24 cellular contexts compared by ENCODE assay signal in the genomic region with DNA sequence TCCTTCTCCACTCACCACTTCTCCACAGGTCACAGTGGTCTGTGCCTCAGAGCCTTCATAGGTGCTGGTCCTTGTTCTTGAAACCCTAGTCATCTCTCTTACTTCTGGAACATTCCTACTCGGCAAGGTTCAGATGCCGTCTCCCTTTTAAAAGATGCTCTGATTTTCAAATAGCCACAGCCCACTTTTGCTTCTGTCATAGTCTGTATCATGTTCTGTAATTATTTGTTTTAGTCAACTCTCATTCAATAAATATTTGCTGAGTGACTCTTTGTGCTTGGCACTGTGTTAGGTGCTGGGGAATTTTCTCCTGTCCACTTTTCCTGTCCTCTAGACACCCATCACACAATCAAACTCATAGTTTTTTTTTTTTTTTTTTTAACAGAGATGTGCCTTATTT.
DNase-seq lines count a peak whose midpoint lies in the region; ATAC-seq, FAIRE-seq and TF ChIP-seq lines count a peak whose summit lies in the region.
"Had no signal": no experiment of that assay in that cellular context is flagged by ENCODE, and none has a peak within 500 bp of the region (broad histone marks: within the 10 kb centered on the region; RNA-seq: fewer than 3 reads in every experiment).

No MANE protein-coding gene starts in this region.

- peaks cover 20% of the 10 kb centered on the region for H3K27me3 ChIP-seq in adipocyte (replicated peaks; ENCODE audit: control insufficient read depth, insufficient read depth, low read length)
- no peaks in the 10 kb centered on the region; a peak in 1 of 5 replicates for H3K27me3 ChIP-seq in HepG2 (ENCODE audit: control insufficient read depth in 1 of 2, insufficient read depth in 2 of 2, low read length in 2 of 2)
- H3K27me3 ChIP-seq: upper lobe of right lung had no signal

- FAIRE-seq in HepG2 (lab: Jason Lieb, UNC) = no peak
- FAIRE-seq: colon, D721Med, K562 had no signal

- H3K9ac ChIP-seq in adipocyte (ENCODE audit: low read length) (no peak overlapping the region), HepG2 (ENCODE audit: insufficient read depth, low read depth, low read length) (no peak overlapping the region)

- 2% methylated on average over 2 of the region's 2 CpGs for WGBS in HepG2 (ENCODE audit: low lambda C conversion rate)

- ATAC-seq in HepG2 = no peak; the same call in 2 of the 3 replicates
- ATAC-seq in GM18517 (IDR thresholded peaks at IDR 0.05; ENCODE audit: unreplicated experiment) = no peak
- ATAC-seq: K562, upper lobe of right lung, WTC11 had no signal

- POLR2A ChIA-PET in HepG2 (lab: Yijun Ruan, JAX) = no interaction called here

- H3K4me3 ChIP-seq in AG10803 (ENCODE audit: low read length) = no peak overlapping the region
- no peak overlapping the region for H3K4me3 ChIP-seq in adipocyte (ENCODE audit: low read length)
- H3K4me3 ChIP-seq in HepG2 (replicated peaks in 1 of 3; ENCODE audit: insufficient read depth in 1 of 3, low read depth in 2 of 3, low read length in 3 of 3) = no peak overlapping the region
- H3K4me3 ChIP-seq: esophagus squamous epithelium, K562, stomach, upper lobe of right lung had no signal

- no peak overlapping the region for H3K27ac ChIP-seq in HepG2 (ENCODE audit: extremely low read length, insufficient read depth, low read length)
- H3K27ac ChIP-seq: stomach, upper lobe of right lung had no signal

- in situ Hi-C loops in HepG2 (cut with HindIII; ENCODE audit: extremely low pct_ligation_motif_present, low pct_unique_long_range_greater_than_20kb) = no loop called here

- BruUV-seq in HepG2 (replicated peaks; lab: Mats Ljungman, UMichigan) = no TSS peak

- no peak overlapping the region for H2AFZ ChIP-seq in HepG2 (ENCODE audit: low read length)

- TF ChIP-seq RAD21 in HepG2 (CRISPR knock-in tag; IDR thresholded peaks at IDR 0.05) = no peak

- intact Hi-C loops in HepG2 (cut with micrococcal nuclease; ENCODE audit: unreplicated experiment) = loop anchor here (10.0 kb wide), 1 partner anchor 403 kb away; a partner anchor contains a TSS

- peaks cover 20% of the 10 kb centered on the region for H3K4me1 ChIP-seq in adipocyte (ENCODE audit: control insufficient read depth, insufficient read depth, low read length)
- H3K4me1 ChIP-seq in HepG2 (ENCODE audit: insufficient read depth, low read length) = no peaks in the 10 kb centered on the region

- no peak for TF ChIP-seq EP300 in HepG2 (IDR thresholded peaks at IDR 0.05; ENCODE audit: low read depth in 2 of 2, low read length in 2 of 2)
- no peak for TF ChIP-seq EP300 in HepG2 (CRISPR knock-in tag; IDR thresholded peaks at IDR 0.05; ENCODE audit: borderline replicate concordance)

- TF ChIP-seq POLR2A in HepG2 (IDR thresholded peaks at IDR 0.05; ENCODE audit: insufficient read depth in 1 of 2, low read depth in 2 of 2, low read length in 2 of 2) = no peak

- CTCF ChIA-PET in HepG2 (lab: Yijun Ruan, JAX; ENCODE audit: low intra/inter-chr PET ratio, low total read pairs) = no interaction called here

- no peak overlapping the region for H3K4me2 ChIP-seq in HepG2 (ENCODE audit: low read depth, low read length)

- no peaks in the 10 kb centered on the region for H3K79me2 ChIP-seq in HepG2 (ENCODE audit: insufficient read depth, low read length)

- H4K20me1 ChIP-seq in HepG2 (ENCODE audit: insufficient read depth, low read length) = no peaks in the 10 kb centered on the region

- peak; percentile 22 for DNase-seq in AG10803 (ENCODE audit: low read depth)
- DNase-seq in HCEC 1CT = peak; percentile 23
- DNase-seq in adipocyte (ENCODE audit: low read depth) = peak; percentile 15
- DNase-seq in HepG2 (ENCODE audit: low spot score) = peak; percentile 3
- DNase-seq in NCI-H1417 (lab: John Stamatoyannopoulos, UW) = no peak
- no peak for DNase-seq in HPDE6-E6E7 (ENCODE audit: extremely low spot score)
- DNase-seq in medulla oblongata (ENCODE audit: extremely low spot score) = no peak
- DNase-seq: esophagus squamous epithelium; H9; mesenchymal stem cell; MV-4-11; NCI-H1694; NCI-H2171 treated with DMSO at 0.1 percent for 48 hours; NCI-H774; occipital lobe; retina; stimulated activated CD4-positive, alpha-beta T cell treated with anti-CD3 and anti-CD28 coated beads, Interleukin-12 subunit alpha, Interleukin-12 subunit beta, amount 100 ng/mL, for 4 hours; stomach; upper lobe of right lung had no signal

- no peak for TF ChIP-seq CTCF in AG10803 (conservative IDR thresholded peaks at IDR 0.05; ENCODE audit: low read length)
- TF ChIP-seq CTCF in HepG2 (CRISPR knock-in tag; IDR thresholded peaks at IDR 0.05) = no peak

- H3K9me3 ChIP-seq in adipocyte (ENCODE audit: control insufficient read depth, low read length) (peaks cover 3% of the 10 kb centered on the region), HepG2 (ENCODE audit: low read length) (no peaks in the 10 kb centered on the region)
- H3K9me3 ChIP-seq: esophagus squamous epithelium, stomach, upper lobe of right lung had no signal

- H3K36me3 ChIP-seq in adipocyte (ENCODE audit: control insufficient read depth, insufficient read depth, low read length, severe bottlenecking) (no peaks in the 10 kb centered on the region), HepG2 (replicated peaks in 1 of 2; ENCODE audit: control insufficient read depth in 1 of 2, insufficient read depth in 2 of 2, low read length in 2 of 2) (no peaks in the 10 kb centered on the region)
- H3K36me3 ChIP-seq: esophagus squamous epithelium, stomach, upper lobe of right lung had no signal

TF ChIP-seq in HepG2, 621 proteins besides CTCF, POLR2A, EP300 and RAD21:
- TF ChIP-seq ZNF83 (CRISPR knock-in tag; IDR thresholded peaks at IDR 0.05; ENCODE audit: borderline replicate concordance) (no peak), ZNF17 (CRISPR knock-in tag; IDR thresholded peaks at IDR 0.05) (no peak), ZSCAN30 (CRISPR knock-in tag; IDR thresholded peaks at IDR 0.05) (no peak), RBFOX2 (IDR thresholded peaks at IDR 0.05; ENCODE audit: low read depth, low read length) (no peak), NR3C1 (CRISPR knock-in tag; IDR thresholded peaks at IDR 0.05) (no peak), LCORL (IDR thresholded peaks at IDR 0.05) (no peak), LCORL (CRISPR knock-in tag; IDR thresholded peaks at IDR 0.05) (no peak), NONO (IDR thresholded peaks at IDR 0.05) (no peak), NONO (CRISPR knock-in tag; conservative IDR thresholded peaks at IDR 0.05) (no peak), PTBP1 (IDR thresholded peaks at IDR 0.05; ENCODE audit: low read depth, low read length, poor library complexity, severe bottlenecking) (no peak), KLF15 (CRISPR knock-in tag; IDR thresholded peaks at IDR 0.05; ENCODE audit: borderline replicate concordance) (no peak)
- TF ChIP-seq, protein P1, sequence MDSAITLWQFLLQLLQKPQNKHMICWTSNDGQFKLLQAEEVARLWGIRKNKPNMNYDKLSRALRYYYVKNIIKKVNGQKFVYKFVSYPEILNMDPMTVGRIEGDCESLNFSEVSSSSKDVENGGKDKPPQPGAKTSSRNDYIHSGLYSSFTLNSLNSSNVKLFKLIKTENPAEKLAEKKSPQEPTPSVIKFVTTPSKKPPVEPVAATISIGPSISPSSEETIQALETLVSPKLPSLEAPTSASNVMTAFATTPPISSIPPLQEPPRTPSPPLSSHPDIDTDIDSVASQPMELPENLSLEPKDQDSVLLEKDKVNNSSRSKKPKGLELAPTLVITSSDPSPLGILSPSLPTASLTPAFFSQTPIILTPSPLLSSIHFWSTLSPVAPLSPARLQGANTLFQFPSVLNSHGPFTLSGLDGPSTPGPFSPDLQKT (CRISPR knock-in tag; IDR thresholded peaks at IDR 0.05; ENCODE audit: borderline replicate concordance) = no peak
- TF ChIP-seq, protein P2, sequence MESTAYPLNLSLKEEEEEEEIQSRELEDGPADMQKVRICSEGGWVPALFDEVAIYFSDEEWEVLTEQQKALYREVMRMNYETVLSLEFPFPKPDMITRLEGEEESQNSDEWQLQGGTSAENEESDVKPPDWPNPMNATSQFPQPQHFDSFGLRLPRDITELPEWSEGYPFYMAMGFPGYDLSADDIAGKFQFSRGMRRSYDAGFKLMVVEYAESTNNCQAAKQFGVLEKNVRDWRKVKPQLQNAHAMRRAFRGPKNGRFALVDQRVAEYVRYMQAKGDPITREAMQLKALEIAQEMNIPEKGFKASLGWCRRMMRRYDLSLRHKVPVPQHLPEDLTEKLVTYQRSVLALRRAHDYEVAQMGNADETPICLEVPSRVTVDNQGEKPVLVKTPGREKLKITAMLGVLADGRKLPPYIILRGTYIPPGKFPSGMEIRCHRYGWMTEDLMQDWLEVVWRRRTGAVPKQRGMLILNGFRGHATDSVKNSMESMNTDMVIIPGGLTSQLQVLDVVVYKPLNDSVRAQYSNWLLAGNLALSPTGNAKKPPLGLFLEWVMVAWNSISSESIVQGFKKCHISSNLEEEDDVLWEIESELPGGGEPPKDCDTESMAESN (CRISPR knock-in tag; conservative IDR thresholded peaks at IDR 0.05) = no peak
- TF ChIP-seq, protein P3, sequence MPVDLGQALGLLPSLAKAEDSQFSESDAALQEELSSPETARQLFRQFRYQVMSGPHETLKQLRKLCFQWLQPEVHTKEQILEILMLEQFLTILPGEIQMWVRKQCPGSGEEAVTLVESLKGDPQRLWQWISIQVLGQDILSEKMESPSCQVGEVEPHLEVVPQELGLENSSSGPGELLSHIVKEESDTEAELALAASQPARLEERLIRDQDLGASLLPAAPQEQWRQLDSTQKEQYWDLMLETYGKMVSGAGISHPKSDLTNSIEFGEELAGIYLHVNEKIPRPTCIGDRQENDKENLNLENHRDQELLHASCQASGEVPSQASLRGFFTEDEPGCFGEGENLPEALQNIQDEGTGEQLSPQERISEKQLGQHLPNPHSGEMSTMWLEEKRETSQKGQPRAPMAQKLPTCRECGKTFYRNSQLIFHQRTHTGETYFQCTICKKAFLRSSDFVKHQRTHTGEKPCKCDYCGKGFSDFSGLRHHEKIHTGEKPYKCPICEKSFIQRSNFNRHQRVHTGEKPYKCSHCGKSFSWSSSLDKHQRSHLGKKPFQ (CRISPR knock-in tag; IDR thresholded peaks at IDR 0.05; ENCODE audit: insufficient replicate concordance) = no peak

Comparison
In these comparisons a context has a peak if more than half of its experiments do, and no peak if none do; other contexts are left out.
1. DNase-seq: peak in AG10803 (single experiment), HCEC 1CT (single experiment), adipocyte (single experiment) and HepG2 (single experiment); none in NCI-H1417 (0 of 3), HPDE6-E6E7 (single experiment) and medulla oblongata (single experiment).